ENCODE assay signal across 1 cellular context in genomic region chr7:100132697-100133137, GRCh38.
TF ChIP-seq lines count a peak whose summit lies in the region.

No MANE protein-coding gene starts in this region.

TF ChIP-seq in K562, 482 proteins besides CTCF, POLR2A, EP300 and RAD21 (continued from another document and continues in another):
- 0 out of 2 replicates have a peak, but pooled peaks have one; percentile 43 for TF ChIP-seq RREB1 (CRISPR knock-in tag; IDR thresholded peaks at IDR 0.05)
- 0 out of 4 replicates have a peak, but pooled peaks of 1 of the 2 experiments have one; percentile 14 for TF ChIP-seq TBL1XR1 (IDR thresholded peaks at IDR 0.05; ENCODE audit: low read length in 2 of 2)
- no peak for TF ChIP-seq ZBTB17 (CRISPR knock-in tag; IDR thresholded peaks at IDR 0.05)
- TF ChIP-seq MEIS2 (IDR thresholded peaks at IDR 0.05; ENCODE audit: partially characterized antibody) = no peak
- TF ChIP-seq KDM4B (IDR thresholded peaks at IDR 0.05; ENCODE audit: borderline replicate concordance in 2 of 2, low read depth in 1 of 2) = no peak; a peak in 1 of 4 replicates
- no peak for TF ChIP-seq CXXC5 (CRISPR knock-in tag; IDR thresholded peaks at IDR 0.05)
- TF ChIP-seq BHLHE40 (IDR thresholded peaks at IDR 0.05; ENCODE audit: low read length) = 0 out of 2 replicates have a peak, but pooled peaks have one; percentile 29
- no peak for TF ChIP-seq SMARCB1 (IDR thresholded peaks at IDR 0.05; ENCODE audit: insufficient read length, low read depth)
- no peak for TF ChIP-seq HMGXB4 (CRISPR knock-in tag; IDR thresholded peaks at IDR 0.05)
- TF ChIP-seq MAFK (IDR thresholded peaks at IDR 0.05; ENCODE audit: low read length) = 0 out of 2 replicates have a peak, but pooled peaks have one; percentile 12
- TF ChIP-seq ZNF134 (CRISPR knock-in tag; conservative IDR thresholded peaks at IDR 0.05) = no peak
- no peak for TF ChIP-seq NFXL1 (CRISPR knock-in tag; IDR thresholded peaks at IDR 0.05)
- no peak for TF ChIP-seq PHF8 (IDR thresholded peaks at IDR 0.05; ENCODE audit: borderline replicate concordance, low read length)
- no peak for TF ChIP-seq KDM5B (IDR thresholded peaks at IDR 0.05; ENCODE audit: insufficient replicate concordance, low read depth, low read length)
- TF ChIP-seq ZFP30 (CRISPR knock-in tag; IDR thresholded peaks at IDR 0.05; ENCODE audit: borderline replicate concordance) = no peak
- TF ChIP-seq DEAF1 (CRISPR knock-in tag; IDR thresholded peaks at IDR 0.05) = peak; percentile 98
- no peak for TF ChIP-seq RBM34 (IDR thresholded peaks at IDR 0.05; ENCODE audit: borderline replicate concordance, insufficient read depth, low read length)
- no peak for TF ChIP-seq TSC22D4 (tag; IDR thresholded peaks at IDR 0.05)
- no peak for TF ChIP-seq FOSL1 (tag; conservative IDR thresholded peaks at IDR 0.05)
- no peak for TF ChIP-seq ZNF311 (CRISPR knock-in tag; IDR thresholded peaks at IDR 0.05)
- TF ChIP-seq ID3 (CRISPR knock-in tag; IDR thresholded peaks at IDR 0.05) = no peak
- no peak for TF ChIP-seq ID3 (tag; IDR thresholded peaks at IDR 0.05)
- no peak for TF ChIP-seq POLR2G (IDR thresholded peaks at IDR 0.05; ENCODE audit: low read depth, low read length)
- TF ChIP-seq ZNF253 (CRISPR knock-in tag; conservative IDR thresholded peaks at IDR 0.05) = no peak
- TF ChIP-seq STAG1 (CRISPR knock-in tag; IDR thresholded peaks at IDR 0.05; ENCODE audit: borderline replicate concordance) = peak; percentile 97
- TF ChIP-seq ZNF780A (CRISPR knock-in tag; IDR thresholded peaks at IDR 0.05) = no peak
- peak; percentile 57; the same call in 1 of the 2 replicates for TF ChIP-seq BCOR (IDR thresholded peaks at IDR 0.05)
- 0 out of 2 replicates have a peak, but pooled peaks have one; percentile 43 for TF ChIP-seq IFI16 (CRISPR knock-in tag; IDR thresholded peaks at IDR 0.05)
- TF ChIP-seq ZNF764 (CRISPR knock-in tag; IDR thresholded peaks at IDR 0.05; ENCODE audit: low read depth) = 0 out of 2 replicates have a peak, but pooled peaks have one; percentile 50
- TF ChIP-seq TRIM28 (IDR thresholded peaks at IDR 0.05) = 0 out of 2 replicates have a peak, but pooled peaks have one; percentile 21
- TF ChIP-seq TBP (optimal IDR thresholded peaks at IDR 0.05; ENCODE audit: low read depth, low read length) = peak; percentile 8
- no peak for TF ChIP-seq ZNF436 (CRISPR knock-in tag; IDR thresholded peaks at IDR 0.05)
- peak; percentile 52; the same call in 1 of the 2 replicates for TF ChIP-seq HBP1 (CRISPR knock-in tag; IDR thresholded peaks at IDR 0.05)
- no peak for TF ChIP-seq RBM25 (IDR thresholded peaks at IDR 0.05; ENCODE audit: low read depth, low read length, severe bottlenecking)
- TF ChIP-seq HNRNPUL1 (IDR thresholded peaks at IDR 0.05; ENCODE audit: low read length) = no peak
- TF ChIP-seq TCF3 (CRISPR knock-in tag; IDR thresholded peaks at IDR 0.05) = peak; percentile 10; the same call in 1 of the 2 replicates
- 0 out of 2 replicates have a peak, but pooled peaks have one; percentile 12 for TF ChIP-seq MTA1 (IDR thresholded peaks at IDR 0.05; ENCODE audit: borderline replicate concordance)
- no peak for TF ChIP-seq DNMT1 (IDR thresholded peaks at IDR 0.05)
- TF ChIP-seq HSF4 (CRISPR knock-in tag; IDR thresholded peaks at IDR 0.05; ENCODE audit: borderline replicate concordance) = no peak
- no peak for TF ChIP-seq ZNF408 (CRISPR knock-in tag; IDR thresholded peaks at IDR 0.05; ENCODE audit: low read depth)
- TF ChIP-seq ZHX1 (conservative IDR thresholded peaks at IDR 0.05; ENCODE audit: low read length) = no peak
- TF ChIP-seq ZNF79 (CRISPR knock-in tag; IDR thresholded peaks at IDR 0.05; ENCODE audit: low read depth) = no peak
- peak; percentile 88 for TF ChIP-seq ELF4 (CRISPR knock-in tag; IDR thresholded peaks at IDR 0.05)
- TF ChIP-seq RB1 (IDR thresholded peaks at IDR 0.05; ENCODE audit: low read depth) = peak; percentile 63; the same call in 1 of the 2 replicates
- TF ChIP-seq TOE1 (IDR thresholded peaks at IDR 0.05; ENCODE audit: borderline replicate concordance) = peak; percentile 56; the same call in 1 of the 2 replicates
- TF ChIP-seq TOE1 (CRISPR knock-in tag; IDR thresholded peaks at IDR 0.05; ENCODE audit: borderline replicate concordance, low read depth) = no peak
- peak; percentile 98 for TF ChIP-seq SMC3 (conservative IDR thresholded peaks at IDR 0.05; ENCODE audit: insufficient read depth, low read depth, low read length)
- no peak for TF ChIP-seq NR1H2 (CRISPR knock-in tag; IDR thresholded peaks at IDR 0.05)
- TF ChIP-seq THRB (CRISPR knock-in tag; conservative IDR thresholded peaks at IDR 0.05) = peak; percentile 76; the same call in 1 of the 2 replicates
- TF ChIP-seq TFAP4 (CRISPR knock-in tag; IDR thresholded peaks at IDR 0.05; ENCODE audit: borderline replicate concordance) = peak; percentile 34; the same call in 1 of the 2 replicates
- TF ChIP-seq MYC (IDR thresholded peaks at IDR 0.05; ENCODE audit: low read depth, low read length) = 0 out of 2 replicates have a peak, but pooled peaks have one; percentile 37
- no peak for TF ChIP-seq MYC (CRISPR knock-in tag; IDR thresholded peaks at IDR 0.05; ENCODE audit: borderline replicate concordance, low read depth)
- TF ChIP-seq ZFP36 (IDR thresholded peaks at IDR 0.05; ENCODE audit: low read depth, low read length, partially characterized antibody) = peak; percentile 7
- TF ChIP-seq ZKSCAN1 (IDR thresholded peaks at IDR 0.05; ENCODE audit: low read depth, low read length) = 0 out of 2 replicates have a peak, but pooled peaks have one; percentile 5
- TF ChIP-seq ZNF778 (CRISPR knock-in tag; IDR thresholded peaks at IDR 0.05) = no peak
- TF ChIP-seq HIVEP1 (CRISPR knock-in tag; IDR thresholded peaks at IDR 0.05) = peak; percentile 64; the same call in 1 of the 2 replicates
- no peak for TF ChIP-seq PTTG1 (tag; IDR thresholded peaks at IDR 0.05; ENCODE audit: low read depth)
- no peak for TF ChIP-seq PHF21A (IDR thresholded peaks at IDR 0.05; ENCODE audit: borderline replicate concordance, low read depth)
